16 cellular contexts compared by ENCODE assay signal in genomic region chr1:219040291-219040690, GRCh38.
DNase-seq lines count a peak whose midpoint lies in the region; ATAC-seq, FAIRE-seq and TF ChIP-seq lines count a peak whose summit lies in the region.
"Had no signal": no experiment of that assay in that cellular context is flagged by ENCODE, and none has a peak within 500 bp of the region (broad histone marks: within the 10 kb centered on the region; RNA-seq: fewer than 3 reads in every experiment).

No MANE protein-coding gene starts in this region.

- FAIRE-seq in RCC 7860 (lab: Jason Lieb, UNC): no peak
- FAIRE-seq: H54 had no signal

- H3K4me1 ChIP-seq in cardiac muscle cell (ENCODE audit: low read depth) (peaks cover 19% of the 10 kb centered on the region), mesodermal cell (ENCODE audit: control insufficient read depth, insufficient read depth, low read length, poor library complexity, severe bottlenecking) (peaks cover 16% of the 10 kb centered on the region)
- H3K4me1 ChIP-seq: BLaER1 had no signal

- TF ChIP-seq CTCF in cardiac muscle cell (IDR thresholded peaks at IDR 0.05; ENCODE audit: low read depth, low read length): no peak
- no peak for TF ChIP-seq CTCF in choroid plexus epithelial cell (conservative IDR thresholded peaks at IDR 0.05; ENCODE audit: low read depth, low read length)

- ATAC-seq in left cardiac atrium (no peak), GM18870 (IDR thresholded peaks at IDR 0.05; ENCODE audit: unreplicated experiment) (no peak)

- WGBS in mesodermal cell (ENCODE audit: insufficient coverage in 2 of 2), 2 experiments: 86 to 97% methylated on average over 3 to 4 of the region's 5 CpGs

- H3K36me3 ChIP-seq in cardiac muscle cell (no peaks in the 10 kb centered on the region), mesodermal cell (ENCODE audit: control insufficient read depth, insufficient read depth, low read length) (no peaks in the 10 kb centered on the region)
- H3K36me3 ChIP-seq: BLaER1 had no signal

- H3K4me3 ChIP-seq in cardiac muscle cell (no peak overlapping the region), choroid plexus epithelial cell (ENCODE audit: low read depth, low read length) (no peak overlapping the region), mesodermal cell (ENCODE audit: extremely low read depth, insufficient read depth, low read length, poor library complexity, severe bottlenecking) (no peak overlapping the region)
- H3K4me3 ChIP-seq: BLaER1, GM23248 had no signal

- DNase-seq in cardiac muscle cell (ENCODE audit: low read depth in 1 of 2, low spot score in 1 of 2): peak in 1 of 2 donors; percentile 32
- DNase-seq in left cardiac atrium: no peak
- peak; percentile 8 for DNase-seq in choroid plexus epithelial cell (ENCODE audit: low read depth)
- no peak for DNase-seq in RCC 7860 (ENCODE audit: low spot score)
- no peak for DNase-seq in amniotic stem cell (lab: John Stamatoyannopoulos, UW)
- no peak for DNase-seq in cerebellar cortex (ENCODE audit: low spot score)
- DNase-seq: 8988T; AML-193; CD8-positive, alpha-beta memory T cell; DMS53; GF-D8; GM23248 had no signal

- H3K9me3 ChIP-seq in cardiac muscle cell (ENCODE audit: low read depth) (no peaks in the 10 kb centered on the region), mesodermal cell (ENCODE audit: control insufficient read depth, low read length) (peaks cover 10% of the 10 kb centered on the region)

- intact Hi-C loops in left cardiac atrium (cut with DNase I): no loop called here

- peak overlapping the region; percentile 72 for H3K27ac ChIP-seq in cardiac muscle cell
- peak overlapping the region; percentile 80 for H3K27ac ChIP-seq in mesodermal cell (ENCODE audit: low read depth, low read length, severe bottlenecking)
- H3K27ac ChIP-seq: BLaER1, GM23248 had no signal

- no peaks in the 10 kb centered on the region for H3K27me3 ChIP-seq in cardiac muscle cell
- H3K27me3 ChIP-seq: BLaER1 had no signal
